Comparison of ENCODE assay signal across 31 cellular contexts in the genomic region with DNA sequence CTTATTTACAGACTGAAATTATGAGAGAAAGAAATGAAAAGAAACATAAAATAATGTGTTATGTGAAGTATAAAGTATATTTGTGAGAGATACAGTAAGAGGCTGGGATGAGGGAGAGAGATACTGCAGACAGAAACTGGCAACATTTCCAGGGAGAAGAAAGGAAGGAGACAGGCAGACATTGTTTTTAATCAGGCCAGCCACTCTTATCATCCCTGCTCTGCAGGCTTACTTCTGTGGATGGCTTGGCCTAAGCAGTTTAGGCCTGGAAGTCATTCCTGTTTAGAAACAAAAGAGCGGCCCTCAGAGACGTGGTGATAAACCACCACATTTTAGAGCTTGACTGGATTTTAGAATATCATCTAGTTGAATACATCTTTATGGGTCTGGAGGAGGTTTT. TPM values are rescaled to one million over a fixed set of nuclear protein-coding genes. Genes with fewer than 3 reads are reported as not detected.
A peak's percentile ranks its signal among the peaks of the same experiment; 100 is the strongest.
DNase-seq lines count a peak whose midpoint lies in the region; ATAC-seq and TF ChIP-seq lines count a peak whose summit lies in the region.
"Had no signal": no experiment of that assay in that cellular context is flagged by ENCODE, and none has a peak within 500 bp of the region (broad histone marks: within the 10 kb centered on the region; RNA-seq: fewer than 3 reads in every experiment).

No MANE protein-coding gene starts in this region.

- H2AFZ ChIP-seq in OCI-LY7 (ENCODE audit: low read length) (no peak overlapping the region), neural progenitor cell (replicated peaks) (no peak overlapping the region), PC-3 (ENCODE audit: low read length) (no peak overlapping the region)

- H3K36me3 ChIP-seq in OCI-LY7 (ENCODE audit: insufficient read depth, low read length) (peaks cover 78% of the 10 kb centered on the region), neural progenitor cell (peaks cover 17% of the 10 kb centered on the region), PC-3 (ENCODE audit: low read depth, low read length) (peaks cover 12% of the 10 kb centered on the region; the same call in 1 of the 2 replicates)

- H3K9me3 ChIP-seq in OCI-LY7 (ENCODE audit: low read length) (no peaks in the 10 kb centered on the region), neural progenitor cell (ENCODE audit: low read depth) (no peaks in the 10 kb centered on the region), PC-3 (ENCODE audit: low read length) (no peaks in the 10 kb centered on the region)
- H3K9me3 ChIP-seq: ascending aorta, BLaER1, HAP-1, heart right ventricle, right lobe of liver, SJCRH30, stomach, transverse colon had no signal

- no peak overlapping the region for H3K4me3 Mint-ChIP-seq in glutamatergic neuron (ENCODE audit: unreplicated experiment)
- no peak overlapping the region for H3K4me3 Mint-ChIP-seq in neural progenitor cell
- H3K4me3 Mint-ChIP-seq: activated CD8-positive, alpha-beta T cell treated with anti-CD3 and anti-CD28 coated beads, Interleukin-2, amount 10 ng/mL, durations not matched to agents 7 days and 5 days; activated naive CD8-positive, alpha-beta T cell treated with anti-CD3 and anti-CD28 coated beads, Interleukin-2, amount 10 ng/mL, durations not matched to agents 7 days and 5 days; activated T-cell treated with anti-CD3 and anti-CD28 coated beads, Interleukin-2, amount 50 U/mL, for 24 hours had no signal

- H3K79me2 ChIP-seq in OCI-LY7 (ENCODE audit: insufficient read depth, low read depth, low read length) (no peaks in the 10 kb centered on the region), neural progenitor cell (ENCODE audit: low read depth) (no peaks in the 10 kb centered on the region), PC-3 (ENCODE audit: low read length) (no peaks in the 10 kb centered on the region)

- H3K27ac ChIP-seq in 22Rv1 (0 out of 2 replicates have a peak overlapping the region, but pooled peaks have one; percentile 13), OCI-LY7 (ENCODE audit: low read depth, low read length, poor library complexity, severe bottlenecking) (no peak overlapping the region), neural progenitor cell (peak overlapping the region; percentile 38), PC-3 (ENCODE audit: low read length) (no peak overlapping the region)
- H3K27ac ChIP-seq: ascending aorta, BLaER1, coronary artery, right lobe of liver, SJCRH30, stomach, transverse colon had no signal

- no peaks in the 10 kb centered on the region for H3F3A ChIP-seq in neural progenitor cell (ENCODE audit: low read depth)
- no peaks in the 10 kb centered on the region for H3F3A ChIP-seq in PC-3 (ENCODE audit: low read length, unreplicated experiment)

- H3K9me2 ChIP-seq in OCI-LY7 (ENCODE audit: insufficient read depth, low read length): no peaks in the 10 kb centered on the region
- H3K9me2 ChIP-seq in PC-3 (replicated peaks; ENCODE audit: low read length): no peaks in the 10 kb centered on the region

- POLR2A ChIA-PET in OCI-LY7 (lab: Charles Lee): no interaction called here
- POLR2A ChIA-PET in PC-3 (lab: Charles Lee; ENCODE audit: unreplicated experiment): no interaction called here

- H3K27ac Mint-ChIP-seq in glutamatergic neuron (ENCODE audit: unreplicated experiment) (peak overlapping the region; percentile 2), neural progenitor cell (no peak overlapping the region)
- H3K27ac Mint-ChIP-seq: activated CD8-positive, alpha-beta T cell treated with anti-CD3 and anti-CD28 coated beads, Interleukin-2, amount 10 ng/mL, durations not matched to agents 7 days and 5 days; activated naive CD8-positive, alpha-beta T cell treated with anti-CD3 and anti-CD28 coated beads, Interleukin-2, amount 10 ng/mL, durations not matched to agents 7 days and 5 days had no signal

- no peak for TF ChIP-seq CTCF in 22Rv1 (IDR thresholded peaks at IDR 0.05)
- TF ChIP-seq CTCF in OCI-LY7 (conservative IDR thresholded peaks at IDR 0.05; ENCODE audit: low read length): no peak
- no peak for TF ChIP-seq CTCF in glutamatergic neuron (IDR thresholded peaks at IDR 0.05; ENCODE audit: partially characterized antibody, unreplicated experiment)
- no peak for TF ChIP-seq CTCF in neural progenitor cell (IDR thresholded peaks at IDR 0.05)
- no peak for TF ChIP-seq CTCF in PC-3 (conservative IDR thresholded peaks at IDR 0.05; ENCODE audit: low read depth, low read length)

- no peaks in the 10 kb centered on the region for H3K27me3 Mint-ChIP-seq in glutamatergic neuron (ENCODE audit: unreplicated experiment)
- H3K27me3 Mint-ChIP-seq in neural progenitor cell (ENCODE audit: insufficient read depth, low read depth): no peaks in the 10 kb centered on the region
- H3K27me3 Mint-ChIP-seq: activated naive CD8-positive, alpha-beta T cell treated with anti-CD3 and anti-CD28 coated beads, Interleukin-2, amount 10 ng/mL, durations not matched to agents 7 days and 5 days; activated T-cell treated with anti-CD3 and anti-CD28 coated beads, Interleukin-2, amount 50 U/mL, for 24 hours had no signal

- CTCF ChIA-PET in OCI-LY7 (lab: Charles Lee; ENCODE audit: unreplicated experiment): no interaction called here
- CTCF ChIA-PET in PC-3 (lab: Charles Lee): no interaction called here

- H3K4me2 ChIP-seq in OCI-LY7 (ENCODE audit: low read length): no peak overlapping the region
- H3K4me2 ChIP-seq in neural progenitor cell: no peak overlapping the region
- no peak overlapping the region for H3K4me2 ChIP-seq in PC-3 (ENCODE audit: low read length)
- H3K4me2 ChIP-seq: BLaER1 had no signal

- H3K9me3 Mint-ChIP-seq in glutamatergic neuron (ENCODE audit: unreplicated experiment) (no peaks in the 10 kb centered on the region), neural progenitor cell (no peaks in the 10 kb centered on the region)
- H3K9me3 Mint-ChIP-seq: activated naive CD8-positive, alpha-beta T cell treated with anti-CD3 and anti-CD28 coated beads, Interleukin-2, amount 10 ng/mL, durations not matched to agents 7 days and 5 days; activated T-cell treated with anti-CD3 and anti-CD28 coated beads, Interleukin-2, amount 50 U/mL, for 24 hours had no signal

- DNase-seq in OCI-LY7 (ENCODE audit: low spot score): no peak
- no peak for DNase-seq in glutamatergic neuron
- no peak for DNase-seq in neural progenitor cell (ENCODE audit: low spot score)
- no peak for DNase-seq in DMS114 treated with DMSO at 0.1 percent for 48 hours (lab: John Stamatoyannopoulos, UW; ENCODE audit: unreplicated experiment)
- no peak for DNase-seq in PC-3
- DNase-seq: activated CD8-positive, alpha-beta T cell treated with anti-CD3 and anti-CD28 coated beads, Interleukin-2, amount 10 ng/mL, durations not matched to agents 7 days and 5 days; activated gamma-delta T cell treated with Interleukin-2 at 50 U/mL for 16 hours; activated naive CD8-positive, alpha-beta T cell treated with anti-CD3 and anti-CD28 coated beads, Interleukin-2, amount 10 ng/mL, durations not matched to agents 7 days and 5 days; activated T-cell treated with anti-CD3 and anti-CD28 coated beads, Interleukin-2, amount 50 U/mL, for 24 hours; DMS153; foreskin fibroblast; heart right ventricle; Kasumi-1; NCI-H1417; NCI-H2081 treated with DMSO at 0.1 percent for 48 hours; NCI-H345; NCI-H69; right lobe of liver; SJCRH30; stimulated activated CD8-positive, alpha-beta memory T cell treated with anti-CD3 and anti-CD28 coated beads, Interleukin-4, amount 100 ng/mL, for 48 hours; stomach; SW 1271; T-helper 9 cell; transverse colon had no signal

- H3K4me1 ChIP-seq in OCI-LY7 (ENCODE audit: insufficient read depth, low read length, poor library complexity, severe bottlenecking) (peaks cover 10% of the 10 kb centered on the region), neural progenitor cell (no peaks in the 10 kb centered on the region), PC-3 (ENCODE audit: insufficient read depth, low read length) (peaks cover 9% of the 10 kb centered on the region)
- H3K4me1 ChIP-seq: ascending aorta, BLaER1, HAP-1, right lobe of liver, SJCRH30, stomach, transverse colon had no signal

- H4K20me1 ChIP-seq in OCI-LY7 (ENCODE audit: insufficient read depth, low read length) (no peaks in the 10 kb centered on the region), neural progenitor cell (ENCODE audit: low read depth) (no peaks in the 10 kb centered on the region), PC-3 (ENCODE audit: low read length) (no peaks in the 10 kb centered on the region)
- H4K20me1 ChIP-seq: BLaER1 had no signal

- ATAC-seq in HG03097 (IDR thresholded peaks at IDR 0.05; ENCODE audit: low FRiP score, unreplicated experiment) (no peak), PC-3 (no peak)
- ATAC-seq: activated CD8-positive, alpha-beta T cell treated with anti-CD3 and anti-CD28 coated beads, Interleukin-2, amount 10 ng/mL, durations not matched to agents 7 days and 5 days; esophagus mucosa; right lobe of liver had no signal

- H3K36me3 Mint-ChIP-seq in glutamatergic neuron (ENCODE audit: unreplicated experiment) (no peaks in the 10 kb centered on the region), neural progenitor cell (peaks cover 26% of the 10 kb centered on the region)

- H3K9ac ChIP-seq in neural progenitor cell (no peak overlapping the region), PC-3 (ENCODE audit: low read length) (no peak overlapping the region)
- H3K9ac ChIP-seq: BLaER1 had no signal

- intact Hi-C loops in OCI-LY7 (cut with micrococcal nuclease; ENCODE audit: unreplicated experiment): no loop called here
- intact Hi-C loops in PC-3 (cut with micrococcal nuclease): no loop called here

- H3K4me3 ChIP-seq in OCI-LY7 (ENCODE audit: low read depth, low read length, poor library complexity, severe bottlenecking) (no peak overlapping the region), neural progenitor cell (no peak overlapping the region), PC-3 (ENCODE audit: low read length) (no peak overlapping the region)
- H3K4me3 ChIP-seq: ascending aorta, BLaER1, coronary artery, HAP-1, heart right ventricle, right lobe of liver, SJCRH30, stomach, transverse colon had no signal

- BruUV-seq in OCI-LY7 (replicated peaks; lab: Mats Ljungman, UMichigan) (TSS peak; percentile 59), PC-3 (replicated peaks; lab: Mats Ljungman, UMichigan) (no TSS peak)

- peaks cover 7% of the 10 kb centered on the region for H3K4me1 Mint-ChIP-seq in glutamatergic neuron (ENCODE audit: low read depth, unreplicated experiment)
- H3K4me1 Mint-ChIP-seq in neural progenitor cell: no peaks in the 10 kb centered on the region
- H3K4me1 Mint-ChIP-seq: activated naive CD8-positive, alpha-beta T cell treated with anti-CD3 and anti-CD28 coated beads, Interleukin-2, amount 10 ng/mL, durations not matched to agents 7 days and 5 days had no signal

- H3K27me3 ChIP-seq in neural progenitor cell (no peaks in the 10 kb centered on the region), PC-3 (ENCODE audit: low read length) (no peaks in the 10 kb centered on the region)
- H3K27me3 ChIP-seq: ascending aorta, BLaER1, heart right ventricle, right lobe of liver, SJCRH30, stomach, transverse colon had no signal

RNA-seq across cellular contexts. Expression of a gene that starts 12.4 kb away (rescaled TPM):
- 38.3 and 39.7 TPM in 2 replicates for total RNA-seq in OCI-LY7 (2014; rRNA removed; shearing (Covaris generic))
- total RNA-seq in OCI-LY7 (2022) (51.5 and 64.1 TPM in 2 replicates), glutamatergic neuron (ENCODE audit: unreplicated experiment) (28.1 TPM), neural progenitor cell (ENCODE audit: low replicate concordance) (83.4 and 99.2 TPM in 2 replicates), PC-3 (2014; rRNA removed) (53.5 and 58.2 TPM in 2 replicates)

Comparison
In these comparisons a context has a peak if more than half of its experiments do, and no peak if none do; other contexts are left out.
1. H3K27ac ChIP-seq: peak in 22Rv1 (single experiment) and neural progenitor cell (single experiment); none in OCI-LY7 (single experiment) and PC-3 (single experiment).